ENCODE assay signal across 8 cellular contexts in genomic region chr22:45863981-45864751, GRCh38.
DNase-seq lines count a peak whose midpoint lies in the region; ATAC-seq and TF ChIP-seq lines count a peak whose summit lies in the region.

No MANE protein-coding gene starts in this region.

- no peak overlapping the region for H3K9ac ChIP-seq in NT2/D1 (ENCODE audit: insufficient read length, low read depth)

- peaks cover 33% of the 10 kb centered on the region for H3K27me3 ChIP-seq in HL-60 (ENCODE audit: insufficient read depth, poor library complexity, severe bottlenecking)
- peaks cover 42% of the 10 kb centered on the region for H3K27me3 ChIP-seq in NT2/D1 (ENCODE audit: insufficient read depth, insufficient read length)
- peaks cover 0 to 46% (median 0%) of the 10 kb centered on the region in 4 donors for H3K27me3 ChIP-seq in esophagus squamous epithelium

- no peaks in the 10 kb centered on the region for H3K36me3 ChIP-seq in NT2/D1 (ENCODE audit: insufficient read depth, insufficient read length, low read length)
- H3K36me3 ChIP-seq in esophagus squamous epithelium = no peaks in the 10 kb centered on the region

- H3K27ac ChIP-seq in HL-60 (replicated peaks) (no peak overlapping the region), esophagus squamous epithelium (peak overlapping the region in 2 of 4 donors; percentile 4 to 42)

- peaks cover 18% of the 10 kb centered on the region for H3K36me3 Mint-ChIP-seq in neural crest cell (ENCODE audit: low read depth)

- H3K9me3 Mint-ChIP-seq in neural crest cell = peaks cover 2% of the 10 kb centered on the region
- H3K9me3 Mint-ChIP-seq in stimulated activated naive CD8-positive, alpha-beta T cell treated with anti-CD3 and anti-CD28 coated beads, Interleukin-15, amount 100 ng/mL, for 72 hours = peaks cover 0 to 17% of the 10 kb centered on the region in 2 donors

- H3K9me3 ChIP-seq in NT2/D1 (ENCODE audit: insufficient read depth, low read length) = no peaks in the 10 kb centered on the region
- peaks cover 0 to 4% (median 0%) of the 10 kb centered on the region in 3 donors for H3K9me3 ChIP-seq in esophagus squamous epithelium

- H3K4me1 ChIP-seq in NT2/D1 (ENCODE audit: insufficient read depth, insufficient read length) = peaks cover 5% of the 10 kb centered on the region
- H3K4me1 ChIP-seq in esophagus squamous epithelium = peaks cover 37 to 53% (median 41%) of the 10 kb centered on the region in 3 donors

- H3K4me3 ChIP-seq in HL-60 (replicated peaks; ENCODE audit: insufficient read depth, low read length) = no peak overlapping the region
- no peak overlapping the region for H3K4me3 ChIP-seq in NT2/D1 (ENCODE audit: insufficient read length, low read depth)
- no peak overlapping the region for H3K4me3 ChIP-seq in esophagus squamous epithelium

- intact Hi-C loops in esophagus squamous epithelium (cut with DNase I) = loop anchor here (10.0 kb wide), 1 partner anchor 219 kb away; no protein-coding TSS in a partner anchor

- H3K4me3 Mint-ChIP-seq in neural crest cell = peak overlapping the region; percentile 49
- peak overlapping the region in 1 of 2 donors; percentile 45 for H3K4me3 Mint-ChIP-seq in stimulated activated naive CD8-positive, alpha-beta T cell treated with anti-CD3 and anti-CD28 coated beads, Interleukin-15, amount 100 ng/mL, for 72 hours

- H3K27ac Mint-ChIP-seq in neural crest cell (ENCODE audit: unreplicated experiment) = peak overlapping the region; percentile 67
- H3K27ac Mint-ChIP-seq in stimulated activated naive CD8-positive, alpha-beta T cell treated with anti-CD3 and anti-CD28 coated beads, Interleukin-15, amount 100 ng/mL, for 72 hours = no peak overlapping the region

- TF ChIP-seq POLR2A in esophagus squamous epithelium (IDR thresholded peaks at IDR 0.05) = no peak

- WGBS in esophagus squamous epithelium, 2 donors = 12 to 14% methylated on average over 16 to 18 of the region's 19 CpGs

- DNase-seq in C1 segment of cervical spinal cord (lab: John Stamatoyannopoulos, UW) (peak in 8 of 14 donors; percentile 26 to 71 (median 34)), HL-60 (ENCODE audit: low read depth in 1 of 2, low spot score in 1 of 2) (peak; percentile 16 to 63), NT2/D1 (ENCODE audit: low read depth, low spot score) (peak; percentile 27), activated T-cell treated with anti-CD3 and anti-CD28 coated beads for 1 hour (ENCODE audit: low read depth) (peak; percentile 63), esophagus squamous epithelium (lab: John Stamatoyannopoulos, UW) (no peak), neural crest cell (ENCODE audit: low read depth, low spot score) (peak; percentile 93)
- DNase-seq in stimulated activated naive CD8-positive, alpha-beta T cell treated with anti-CD3 and anti-CD28 coated beads, Interleukin-15, amount 100 ng/mL, for 72 hours = peak; percentile 69 to 76

- peaks cover 47% of the 10 kb centered on the region for H3K27me3 Mint-ChIP-seq in neural crest cell (ENCODE audit: low read depth)
- peaks cover 51% of the 10 kb centered on the region for H3K27me3 Mint-ChIP-seq in stimulated activated naive CD8-positive, alpha-beta T cell treated with anti-CD3 and anti-CD28 coated beads, Interleukin-15, amount 100 ng/mL, for 72 hours

- peaks cover 32% of the 10 kb centered on the region for H3K4me1 Mint-ChIP-seq in neural crest cell
- H3K4me1 Mint-ChIP-seq in stimulated activated naive CD8-positive, alpha-beta T cell treated with anti-CD3 and anti-CD28 coated beads, Interleukin-15, amount 100 ng/mL, for 72 hours = peaks cover 19% of the 10 kb centered on the region

- ATAC-seq in stimulated activated naive CD8-positive, alpha-beta T cell treated with anti-CD3 and anti-CD28 coated beads, Interleukin-15, amount 100 ng/mL, for 72 hours = peak; percentile 77
- ATAC-seq in HG03469 (IDR thresholded peaks at IDR 0.05; ENCODE audit: unreplicated experiment) = no peak

- TF ChIP-seq CTCF in HL-60 (IDR thresholded peaks at IDR 0.05; ENCODE audit: insufficient read depth, low read length) (peak; percentile 94), esophagus squamous epithelium (IDR thresholded peaks at IDR 0.05) (peak; percentile 83 to 94 (median 93)), neural crest cell (conservative IDR thresholded peaks at IDR 0.05) (peak; percentile 94)
